In genomic region chr9:91986248-91986647, GRCh38 we compare ENCODE assay signal across 21 cellular contexts. TPM values are rescaled to one million over a fixed set of nuclear protein-coding genes. Genes with fewer than 3 reads are reported as not detected.
DNase-seq lines count a peak whose midpoint lies in the region; ATAC-seq and TF ChIP-seq lines count a peak whose summit lies in the region.
"Had no signal": no experiment of that assay in that cellular context is flagged by ENCODE, and none has a peak within 500 bp of the region (broad histone marks: within the 10 kb centered on the region; RNA-seq: fewer than 3 reads in every experiment).

No MANE protein-coding gene starts in this region.

- no peak overlapping the region for H2AK5ac ChIP-seq in IMR-90 (ENCODE audit: low read depth, low read length)

- in situ Hi-C loops in IMR-90 (cut with MboI; ENCODE audit: low sequenced_read_pairs): no loop called here

- 83% methylated on average over 1 of the region's 2 CpGs; no CpG with 5 or more reads in 1 of the 2 experiments for WGBS in IMR-90 (ENCODE audit: extremely low coverage in 2 of 2, insufficient read length in 1 of 2), 2 experiments

- no peak overlapping the region for H3K4me2 ChIP-seq in IMR-90 (ENCODE audit: low read depth, low read length)
- H3K4me2 ChIP-seq: BLaER1 had no signal

- no TSS peak for BruUV-seq in IMR-90 (replicated peaks; lab: Mats Ljungman, UMichigan)

- peaks cover 3% of the 10 kb centered on the region; the same call in 1 of the 2 replicates for H3K9me3 ChIP-seq in IMR-90 (ENCODE audit: control insufficient read depth, insufficient read depth, low read length)
- no peaks in the 10 kb centered on the region for H3K9me3 ChIP-seq in effector memory CD4-positive, alpha-beta T cell (ENCODE audit: control insufficient read depth, low read length)
- H3K9me3 ChIP-seq: Caco-2, HAP-1 had no signal

- H3K79me1 ChIP-seq in IMR-90 (ENCODE audit: low read depth in 1 of 2, low read length in 2 of 2): no peaks in the 10 kb centered on the region

- peak overlapping the region; percentile 31; the same call in 1 of the 2 replicates for H3K4ac ChIP-seq in IMR-90 (ENCODE audit: low read depth, low read length)

- intact Hi-C loops in IMR-90 (cut with micrococcal nuclease): no loop called here

- H4K91ac ChIP-seq in IMR-90 (ENCODE audit: insufficient read depth, low read depth, low read length): no peak overlapping the region

- CTCF ChIA-PET in IMR-90 (lab: Yijun Ruan, JAX): no interaction called here

- no peak for TF ChIP-seq RAD21 in IMR-90 (IDR thresholded peaks at IDR 0.05; ENCODE audit: low read length)

- no peaks in the 10 kb centered on the region for H3K9me1 ChIP-seq in IMR-90 (ENCODE audit: insufficient read depth, low read length)

- H3K9ac ChIP-seq in IMR-90 (ENCODE audit: low read depth, low read length): no peak overlapping the region
- H3K9ac ChIP-seq: BLaER1 had no signal

- no peak overlapping the region for H3K23ac ChIP-seq in IMR-90 (ENCODE audit: low read depth, low read length)

- no peak overlapping the region for H2AK9ac ChIP-seq in IMR-90 (replicated peaks; ENCODE audit: low read depth, low read length, poor library complexity)

- ATAC-seq in IMR-90 (ENCODE audit: low read depth) (peak; percentile 63), HG02970 (IDR thresholded peaks at IDR 0.05; ENCODE audit: low FRiP score, unreplicated experiment) (no peak)
- ATAC-seq: CD8-positive, alpha-beta T cell; GM12878 had no signal

- POLR2A ChIA-PET in IMR-90 (lab: Charles Lee; ENCODE audit: unreplicated experiment): no interaction called here

- H3K4me3 ChIP-seq in AG10803 (ENCODE audit: low read length): no peak overlapping the region
- H3K4me3 ChIP-seq in IMR-90 (ENCODE audit: insufficient read depth, low read depth, low read length): no peak overlapping the region
- no peak overlapping the region for H3K4me3 ChIP-seq in effector memory CD4-positive, alpha-beta T cell (ENCODE audit: insufficient read depth, low read depth, low read length, poor library complexity, severe bottlenecking)
- H3K4me3 ChIP-seq: BLaER1, GM12878, HAP-1 had no signal

- H3K27ac ChIP-seq in IMR-90 (ENCODE audit: insufficient read depth, low read length): no peak overlapping the region
- H3K27ac ChIP-seq in effector memory CD4-positive, alpha-beta T cell (ENCODE audit: insufficient read depth, low read length, poor library complexity, severe bottlenecking): no peak overlapping the region
- H3K27ac ChIP-seq: BLaER1, C4-2B had no signal

- TF ChIP-seq CTCF in AG10803 (conservative IDR thresholded peaks at IDR 0.05; ENCODE audit: low read length): no peak
- TF ChIP-seq CTCF in IMR-90 (conservative IDR thresholded peaks at IDR 0.05; ENCODE audit: low read depth, low read length): no peak

- dilution Hi-C loops in IMR-90 (cut with HindIII; ENCODE audit: low sequenced_read_pairs, unreplicated experiment): no loop called here

- H4K20me1 ChIP-seq in IMR-90 (ENCODE audit: insufficient read depth, low read length): no peaks in the 10 kb centered on the region
- H4K20me1 ChIP-seq: BLaER1 had no signal

- no peak overlapping the region for H4K8ac ChIP-seq in IMR-90 (ENCODE audit: low read depth in 2 of 2, low read length in 2 of 2)

- DNase-seq in AG10803 (ENCODE audit: low read depth) (peak; percentile 31), IMR-90 (peak; percentile 11), amniotic epithelial cell (ENCODE audit: low read depth) (peak; percentile 17), cerebellar nuclear complex (lab: John Stamatoyannopoulos, UW) (no peak), NCI-H748 (lab: John Stamatoyannopoulos, UW; ENCODE audit: unreplicated experiment) (no peak)
- no peak for DNase-seq in effector memory CD4-positive, alpha-beta T cell
- DNase-seq: 8988T; Caco-2; CD4-positive, CD25-positive, alpha-beta regulatory T cell; CD8-positive, alpha-beta T cell; DMS153; DND-41; EL; GDM1; GOT3; HFFc6 had no signal

- no peaks in the 10 kb centered on the region for H3K36me3 ChIP-seq in IMR-90 (ENCODE audit: control insufficient read depth, insufficient read depth, low read length)
- no peaks in the 10 kb centered on the region for H3K36me3 ChIP-seq in effector memory CD4-positive, alpha-beta T cell (ENCODE audit: control insufficient read depth, insufficient read depth, low read length)
- H3K36me3 ChIP-seq: BLaER1, HAP-1 had no signal

- peaks cover 5% of the 10 kb centered on the region; the same call in 1 of the 2 replicates for H3K4me1 ChIP-seq in IMR-90 (ENCODE audit: control insufficient read depth, insufficient read depth, low read length)
- H3K4me1 ChIP-seq in effector memory CD4-positive, alpha-beta T cell (ENCODE audit: control insufficient read depth, insufficient read depth, low read length, poor library complexity, severe bottlenecking): no peaks in the 10 kb centered on the region
- H3K4me1 ChIP-seq: BLaER1, Caco-2, HAP-1 had no signal

- H3K14ac ChIP-seq in IMR-90 (replicated peaks; ENCODE audit: low read depth, low read length): no peak overlapping the region

- no peak overlapping the region for H2BK120ac ChIP-seq in IMR-90 (ENCODE audit: low read depth, low read length)

- H2BK20ac ChIP-seq in IMR-90 (ENCODE audit: low read depth, low read length): no peak overlapping the region

- H3K27me3 ChIP-seq in IMR-90 (ENCODE audit: control insufficient read depth, insufficient read depth, low read length): no peaks in the 10 kb centered on the region; the same call in 1 of the 2 replicates
- no peaks in the 10 kb centered on the region for H3K27me3 ChIP-seq in effector memory CD4-positive, alpha-beta T cell (replicated peaks; ENCODE audit: control insufficient read depth, insufficient read depth, low read length, poor library complexity, severe bottlenecking)
- H3K27me3 ChIP-seq: BLaER1 had no signal

- no peak overlapping the region for H2BK5ac ChIP-seq in IMR-90 (ENCODE audit: low read depth, low read length, poor library complexity, severe bottlenecking)

- no peak overlapping the region for H2AFZ ChIP-seq in IMR-90 (replicated peaks; ENCODE audit: low read length, poor library complexity)

- TF ChIP-seq POLR2A in IMR-90 (IDR thresholded peaks at IDR 0.05; ENCODE audit: low read depth, low read length): no peak

- no peak overlapping the region; the same call in 1 of the 2 replicates for H4K5ac ChIP-seq in IMR-90 (ENCODE audit: low read depth, low read length)

- H2BK15ac ChIP-seq in IMR-90 (ENCODE audit: low read depth, low read length): no peak overlapping the region

- H3K18ac ChIP-seq in IMR-90 (ENCODE audit: low read depth, low read length): no peak overlapping the region; the same call in 1 of the 2 replicates

- H3K56ac ChIP-seq in IMR-90 (ENCODE audit: extremely low read depth, insufficient read depth, low read length): no peak overlapping the region

TF ChIP-seq in IMR-90, 13 proteins besides CTCF, POLR2A, EP300 and RAD21:
- TF ChIP-seq NFE2L2 (IDR thresholded peaks at IDR 0.05; ENCODE audit: low read depth, low read length) (peak; percentile 75), FOS (IDR thresholded peaks at IDR 0.05; ENCODE audit: low read depth, low read length) (no peak)

RNA-seq across cellular contexts. Expression of gene ROR2, which starts 36.2 kb away (rescaled TPM):
- total RNA-seq in IMR-90 (2012; rRNA removed): 2.2 and 2.3 TPM in 2 replicates
- 3.5 and 4.8 TPM in 2 replicates for polyA plus RNA-seq in IMR-90 (2012; rRNA removed)
- 2.1 and 6.8 TPM in 2 replicates for polyA plus RNA-seq in IMR-90 (2012; cell fraction: cytosol; rRNA removed)
- polyA plus RNA-seq in IMR-90 (2012; cell fraction: nucleus; rRNA removed; ENCODE audit: low replicate concordance): 3.8 and 5.3 TPM in 2 replicates
- polyA plus RNA-seq: CD4-positive, CD25-positive, alpha-beta regulatory T cell had no signal

Comparison
In these comparisons a context has a peak if more than half of its experiments do, and no peak if none do; other contexts are left out.
1. DNase-seq: peak in AG10803 (single experiment), IMR-90 (single experiment) and amniotic epithelial cell (single experiment); none in cerebellar nuclear complex (0 of 2), effector memory CD4-positive, alpha-beta T cell (0 of 3) and NCI-H748 (single experiment).